In genomic region chr14:63467440-63468072, GRCh38 we compare ENCODE assay signal across 2 cellular contexts.
TF ChIP-seq lines count a peak whose summit lies in the region.

No MANE protein-coding gene starts in this region.

TF ChIP-seq in GM12878, 131 proteins besides CTCF, POLR2A, EP300 and RAD21 (continued from another document):
- TF ChIP-seq MLLT1 (IDR thresholded peaks at IDR 0.05) = no peak

TF ChIP-seq in HepG2, 621 proteins besides CTCF, POLR2A, EP300 and RAD21 (continued from another document):
- TF ChIP-seq DBP (CRISPR knock-in tag; IDR thresholded peaks at IDR 0.05; ENCODE audit: not compliant biosample characterization) (no peak), SOX13 (IDR thresholded peaks at IDR 0.05) (no peak), SOX13 (CRISPR knock-in tag; conservative IDR thresholded peaks at IDR 0.05 in 1 of 2, IDR thresholded peaks at IDR 0.05 in 1 of 2) (no peak), ZNF136 (CRISPR knock-in tag; IDR thresholded peaks at IDR 0.05; ENCODE audit: low read depth) (no peak), ZNF263 (CRISPR knock-in tag; IDR thresholded peaks at IDR 0.05) (no peak), SAP130 (CRISPR knock-in tag; IDR thresholded peaks at IDR 0.05; ENCODE audit: low read depth) (0 out of 2 replicates have a peak, but pooled peaks have one; percentile 3)
